ENCODE assay signal across 11 cellular contexts in genomic region chr1:203046984-203047630, GRCh38. TPM values are rescaled to one million over a fixed set of nuclear protein-coding genes. Genes with fewer than 3 reads are reported as not detected.
DNase-seq lines count a peak whose midpoint lies in the region; ATAC-seq, FAIRE-seq and TF ChIP-seq lines count a peak whose summit lies in the region.
"Had no signal": no experiment of that assay in that cellular context is flagged by ENCODE, and none has a peak within 500 bp of the region (broad histone marks: within the 10 kb centered on the region; RNA-seq: fewer than 3 reads in every experiment).

No MANE protein-coding gene starts in this region.

- no peaks in the 10 kb centered on the region for H3K36me3 Mint-ChIP-seq in effector memory CD8-positive, alpha-beta T cell (ENCODE audit: insufficient read depth)
- H3K36me3 Mint-ChIP-seq in activated naive CD4-positive, alpha-beta T cell treated with anti-CD3 and anti-CD28 coated beads, Interleukin-2, amount 10 ng/mL, durations not matched to agents 7 days and 5 days, result peaks cover 11% of the 10 kb centered on the region

- peaks cover 8% of the 10 kb centered on the region for H3K4me1 ChIP-seq in keratinocyte (ENCODE audit: control insufficient read depth, extremely low read depth, insufficient read depth, low read length)

- H3K9me3 ChIP-seq in keratinocyte (ENCODE audit: control insufficient read depth, low read depth, low read length), result no peaks in the 10 kb centered on the region

- H3K4me3 ChIP-seq in AG04449 (ENCODE audit: low read depth, low read length), result no peak overlapping the region
- no peak overlapping the region for H3K4me3 ChIP-seq in keratinocyte (ENCODE audit: control insufficient read depth in 2 of 3, extremely low read depth in 1 of 3, insufficient read depth in 2 of 3, low read depth in 1 of 3, low read length in 3 of 3)

- H3K9me1 ChIP-seq in keratinocyte (ENCODE audit: control insufficient read depth, extremely low read depth, insufficient read depth, low read length), result no peaks in the 10 kb centered on the region

- ATAC-seq in effector memory CD8-positive, alpha-beta T cell (replicated peaks), result no peak
- ATAC-seq in GM21515 (IDR thresholded peaks at IDR 0.05; ENCODE audit: unreplicated experiment), result no peak

- CTCF ChIA-PET in AG04449 (lab: Yijun Ruan, JAX), result interaction anchor here (1.0 to 15.3 kb wide), 10 partner anchors 6 to 222 kb away, joined by 3 to 209 read pairs (median 6); partner anchors contain the start of gene MYBPH
- CTCF ChIA-PET in activated naive CD4-positive, alpha-beta T cell treated with anti-CD3 and anti-CD28 coated beads, Interleukin-2, amount 10 ng/mL, durations not matched to agents 7 days and 5 days (lab: Charles Lee), result interaction anchor here (1.2 to 1.9 kb wide), 2 partner anchors 7 to 221 kb away, joined by 3 to 6 read pairs; no protein-coding TSS in a partner anchor

- no peak for TF ChIP-seq CTCF in AG04449 (IDR thresholded peaks at IDR 0.05; ENCODE audit: insufficient read depth, low read length, missing control alignments)
- no peak for TF ChIP-seq CTCF in keratinocyte (optimal IDR thresholded peaks at IDR 0.05 in 1 of 3, IDR thresholded peaks at IDR 0.05 in 1 of 3, conservative IDR thresholded peaks at IDR 0.05 in 1 of 3; ENCODE audit: extremely low read depth in 1 of 3, insufficient read depth in 2 of 3, low read length in 3 of 3)

- dilution Hi-C loops in keratinocyte (cut with MboI; ENCODE audit: extremely low pct_ligation_motif_present, low sequenced_read_pairs), result loop anchor here (25.0 kb wide), 1 partner anchor 215 kb away; no protein-coding TSS in a partner anchor

- H4K20me1 ChIP-seq in keratinocyte (ENCODE audit: control insufficient read depth, extremely low read depth, insufficient read depth, low read length), result peaks cover 3% of the 10 kb centered on the region

- DNase-seq in AG04449 (ENCODE audit: low read depth, low spot score) (peak; percentile 21), HS-5 (ENCODE audit: low read depth) (peak; percentile 50), amniotic epithelial cell (ENCODE audit: low read depth) (peak; percentile 87), keratinocyte (ENCODE audit: low read depth, low spot score) (no peak), NCI-H524 treated with DMSO at 0.1 percent for 48 hours (lab: John Stamatoyannopoulos, UW) (no peak)
- no peak for DNase-seq in effector memory CD8-positive, alpha-beta T cell
- no peak for DNase-seq in activated naive CD4-positive, alpha-beta T cell treated with anti-CD3 and anti-CD28 coated beads, Interleukin-2, amount 10 ng/mL, durations not matched to agents 7 days and 5 days
- DNase-seq: activated naive CD8-positive, alpha-beta T cell treated with anti-CD3 and anti-CD28 coated beads, Interleukin-2, amount 10 ng/mL, durations not matched to agents 7 days and 5 days; NCI-H774 had no signal

- H3K4me1 Mint-ChIP-seq in effector memory CD8-positive, alpha-beta T cell (ENCODE audit: low read depth in 2 of 2), result no peaks in the 10 kb centered on the region
- no peaks in the 10 kb centered on the region for H3K4me1 Mint-ChIP-seq in activated naive CD4-positive, alpha-beta T cell treated with anti-CD3 and anti-CD28 coated beads, Interleukin-2, amount 10 ng/mL, durations not matched to agents 7 days and 5 days
- H3K4me1 Mint-ChIP-seq: activated naive CD8-positive, alpha-beta T cell treated with anti-CD3 and anti-CD28 coated beads, Interleukin-2, amount 10 ng/mL, durations not matched to agents 7 days and 5 days had no signal

- peak overlapping the region; percentile 4 for H3K4me2 ChIP-seq in keratinocyte (ENCODE audit: control insufficient read depth, extremely low read depth, insufficient read depth, low read depth, low read length)

- H3K79me2 ChIP-seq in keratinocyte (ENCODE audit: control insufficient read depth, insufficient read depth, low read length), result no peaks in the 10 kb centered on the region

- FAIRE-seq in keratinocyte (lab: Jason Lieb, UNC), result peak; percentile 92

- H3K27ac ChIP-seq in keratinocyte (ENCODE audit: control insufficient read depth, insufficient read depth, low read length), result no peak overlapping the region

- no peak overlapping the region for H2AFZ ChIP-seq in keratinocyte (ENCODE audit: control insufficient read depth, low read length)

- H3K9me3 Mint-ChIP-seq in effector memory CD8-positive, alpha-beta T cell, result no peaks in the 10 kb centered on the region
- H3K9me3 Mint-ChIP-seq in activated naive CD4-positive, alpha-beta T cell treated with anti-CD3 and anti-CD28 coated beads, Interleukin-2, amount 10 ng/mL, durations not matched to agents 7 days and 5 days, result no peaks in the 10 kb centered on the region
- H3K9me3 Mint-ChIP-seq: activated naive CD8-positive, alpha-beta T cell treated with anti-CD3 and anti-CD28 coated beads, Interleukin-2, amount 10 ng/mL, durations not matched to agents 7 days and 5 days; neural crest cell had no signal

- H3K27me3 ChIP-seq in keratinocyte (ENCODE audit: control insufficient read depth, extremely low read depth, insufficient read depth, low read length), result no peaks in the 10 kb centered on the region

- peaks cover 47 to 67% of the 10 kb centered on the region in 2 donors for H3K27me3 Mint-ChIP-seq in effector memory CD8-positive, alpha-beta T cell
- H3K27me3 Mint-ChIP-seq in activated naive CD4-positive, alpha-beta T cell treated with anti-CD3 and anti-CD28 coated beads, Interleukin-2, amount 10 ng/mL, durations not matched to agents 7 days and 5 days, result peaks cover 9% of the 10 kb centered on the region
- H3K27me3 Mint-ChIP-seq: activated naive CD8-positive, alpha-beta T cell treated with anti-CD3 and anti-CD28 coated beads, Interleukin-2, amount 10 ng/mL, durations not matched to agents 7 days and 5 days had no signal

- no peak overlapping the region for H3K4me3 Mint-ChIP-seq in effector memory CD8-positive, alpha-beta T cell
- H3K4me3 Mint-ChIP-seq in activated naive CD4-positive, alpha-beta T cell treated with anti-CD3 and anti-CD28 coated beads, Interleukin-2, amount 10 ng/mL, durations not matched to agents 7 days and 5 days, result no peak overlapping the region
- H3K4me3 Mint-ChIP-seq: activated naive CD8-positive, alpha-beta T cell treated with anti-CD3 and anti-CD28 coated beads, Interleukin-2, amount 10 ng/mL, durations not matched to agents 7 days and 5 days; neural crest cell had no signal

- POLR2A ChIA-PET in AG04449 (lab: Yijun Ruan, JAX), result no interaction called here

- no peak overlapping the region for H3K27ac Mint-ChIP-seq in effector memory CD8-positive, alpha-beta T cell
- no peak overlapping the region for H3K27ac Mint-ChIP-seq in activated naive CD4-positive, alpha-beta T cell treated with anti-CD3 and anti-CD28 coated beads, Interleukin-2, amount 10 ng/mL, durations not matched to agents 7 days and 5 days
- H3K27ac Mint-ChIP-seq: activated naive CD8-positive, alpha-beta T cell treated with anti-CD3 and anti-CD28 coated beads, Interleukin-2, amount 10 ng/mL, durations not matched to agents 7 days and 5 days had no signal

- no peak overlapping the region for H3K9ac ChIP-seq in keratinocyte (ENCODE audit: control insufficient read depth, extremely low read depth, insufficient read depth, low read length)

- peaks cover 0 to 5% of the 10 kb centered on the region in 2 experiments for H3K36me3 ChIP-seq in keratinocyte (ENCODE audit: control insufficient read depth in 2 of 2, extremely low read depth in 1 of 2, insufficient read depth in 2 of 2, low read length in 2 of 2)

RNA-seq across cellular contexts. Expression of gene PPFIA4, which starts 20.8 kb away (rescaled TPM):
- polyA plus RNA-seq in keratinocyte, result 0.63 to 4.2 TPM (median 2.3 TPM) in 3 replicates
- polyA plus RNA-seq in keratinocyte (2011; ENCODE audit: low read depth), result 1.1 TPM
- polyA plus RNA-seq in keratinocyte (2011; cell fraction: cytosol; rRNA removed), result 0.64 and 0.72 TPM in 2 replicates
- 12.0 and 14.7 TPM in 2 replicates for polyA plus RNA-seq in keratinocyte (2011; cell fraction: nucleus; rRNA removed)
- polyA plus RNA-seq in keratinocyte (2012; ENCODE audit: low replicate concordance), result 0.87 and 1.6 TPM in 2 replicates
- 5.5 to 7.4 TPM (median 6.7 TPM) in 3 replicates for polyA minus RNA-seq in keratinocyte
- not detected for polyA minus RNA-seq in keratinocyte (2011; cell fraction: cytosol; rRNA and poly(A)+ RNA removed)
- polyA minus RNA-seq in keratinocyte (2011; cell fraction: nucleus; rRNA and poly(A)+ RNA removed), result 4.6 and 5.4 TPM in 2 replicates

RNA-seq across cellular contexts. Expression of gene MYOG, which starts 38.7 kb away (rescaled TPM):
- not detected in 3 replicates for polyA plus RNA-seq in keratinocyte
- polyA plus RNA-seq in keratinocyte (2011; ENCODE audit: low read depth), result not detected
- not detected in 2 replicates for polyA plus RNA-seq in keratinocyte (2011; cell fraction: cytosol; rRNA removed)
- polyA plus RNA-seq in keratinocyte (2011; cell fraction: nucleus; rRNA removed), result not detected in 2 replicates
- polyA plus RNA-seq in keratinocyte (2012; ENCODE audit: low replicate concordance), result 0.07 TPM in 1 of 2 replicates, not detected in the other
- not detected in 3 replicates for polyA minus RNA-seq in keratinocyte
- not detected for polyA minus RNA-seq in keratinocyte (2011; cell fraction: cytosol; rRNA and poly(A)+ RNA removed)
- not detected in 2 replicates for polyA minus RNA-seq in keratinocyte (2011; cell fraction: nucleus; rRNA and poly(A)+ RNA removed)

RNA-seq across cellular contexts. Expression of gene TMEM183A, which starts 39.9 kb away (rescaled TPM):
- polyA plus RNA-seq in keratinocyte, result 87.4 to 91.8 TPM (median 88.2 TPM) in 3 replicates
- 34.0 TPM for polyA plus RNA-seq in keratinocyte (2011; ENCODE audit: low read depth)
- 88.9 and 91.5 TPM in 2 replicates for polyA plus RNA-seq in keratinocyte (2011; cell fraction: cytosol; rRNA removed)
- polyA plus RNA-seq in keratinocyte (2011; cell fraction: nucleus; rRNA removed), result 62.8 and 67.7 TPM in 2 replicates
- 48.0 and 50.4 TPM in 2 replicates for polyA plus RNA-seq in keratinocyte (2012; ENCODE audit: low replicate concordance)
- 96.0 to 123 TPM (median 119 TPM) in 3 replicates for polyA minus RNA-seq in keratinocyte
- 58.3 TPM for polyA minus RNA-seq in keratinocyte (2011; cell fraction: cytosol; rRNA and poly(A)+ RNA removed)
- polyA minus RNA-seq in keratinocyte (2011; cell fraction: nucleus; rRNA and poly(A)+ RNA removed), result 16.4 and 30.5 TPM in 2 replicates

Comparison
In these comparisons a context has a peak if more than half of its experiments do, and no peak if none do; other contexts are left out.
1. DNase-seq: peak in AG04449 (single experiment), HS-5 (single experiment) and amniotic epithelial cell (single experiment); none in keratinocyte (single experiment), effector memory CD8-positive, alpha-beta T cell (0 of 3), activated naive CD4-positive, alpha-beta T cell treated with anti-CD3 and anti-CD28 coated beads, Interleukin-2, amount 10 ng/mL, durations not matched to agents 7 days and 5 days (single experiment) and NCI-H524 treated with DMSO at 0.1 percent for 48 hours (single experiment).